In genomic region chr3:47578119-47578630, GRCh38 we compare ENCODE assay signal across 8 cellular contexts. TPM values are rescaled to one million over a fixed set of nuclear protein-coding genes. Genes with fewer than 3 reads are reported as not detected.
DNase-seq lines count a peak whose midpoint lies in the region; ATAC-seq and TF ChIP-seq lines count a peak whose summit lies in the region.

No MANE protein-coding gene starts in this region.

- H3K27ac ChIP-seq in HEK293 (ENCODE audit: extremely low read depth, low read depth, low read length), result no peak overlapping the region

- peaks cover 48% of the 10 kb centered on the region for H3K4me1 Mint-ChIP-seq in brain

- H3K36me3 ChIP-seq in HEK293 (ENCODE audit: control insufficient read depth in 2 of 2, insufficient read depth in 1 of 2, low read length in 2 of 2), result no peaks in the 10 kb centered on the region

- no peaks in the 10 kb centered on the region for H3K36me3 Mint-ChIP-seq in brain

- no peak for ATAC-seq in GM18870 (IDR thresholded peaks at IDR 0.05; ENCODE audit: unreplicated experiment)

- peaks cover 3% of the 10 kb centered on the region for H3K27me3 Mint-ChIP-seq in brain

- POLR2A ChIA-PET in HEK293 (lab: Yijun Ruan, JAX), result no interaction called here

- CTCF ChIA-PET in HEK293 (lab: Yijun Ruan, JAX), result no interaction called here

- DNase-seq in AG20443 (ENCODE audit: low spot score) (peak; percentile 88), T-helper 9 cell (peak; percentile 27), islet precursor cell (peak; percentile 83), NCI-H187 treated with DMSO at 0.1 percent for 48 hours (lab: John Stamatoyannopoulos, UW) (no peak)
- DNase-seq in stimulated activated CD4-positive, alpha-beta T cell treated with anti-CD3 and anti-CD28 coated beads, Interleukin-2, amount 100 ng/mL, for 48 hours, result peak; percentile 19 to 32

- no peak overlapping the region for H3K27ac Mint-ChIP-seq in brain

- H3K4me3 Mint-ChIP-seq in brain, result peak overlapping the region; percentile 48 to 74 (median 67)

- no peaks in the 10 kb centered on the region for H3K9me3 ChIP-seq in HEK293 (ENCODE audit: control insufficient read depth, insufficient read depth, low read depth, low read length)

- TF ChIP-seq CTCF in HEK293 (tag by site-specific recombination; IDR thresholded peaks at IDR 0.05) (no peak), brain (conservative IDR thresholded peaks at IDR 0.05) (no peak)

- peaks cover 0 to 3% (median 0%) of the 10 kb centered on the region in 5 experiments for H3K9me3 Mint-ChIP-seq in brain

- peak overlapping the region; percentile 48 for H3K4me3 ChIP-seq in HEK293 (ENCODE audit: low read depth, low read length)

- H3K4me1 ChIP-seq in HEK293 (ENCODE audit: control insufficient read depth, insufficient read depth, low read length), result no peaks in the 10 kb centered on the region

TF ChIP-seq in HEK293, 187 proteins besides CTCF, POLR2A, EP300 and RAD21:
- 0 out of 2 replicates have a peak, but pooled peaks have one; percentile 16 for TF ChIP-seq KLF8 (tag by site-specific recombination; IDR thresholded peaks at IDR 0.05)
- peak; percentile 47 for TF ChIP-seq SP2 (tag by site-specific recombination; IDR thresholded peaks at IDR 0.05)
- TF ChIP-seq ZNF221 (tag by site-specific recombination; IDR thresholded peaks at IDR 0.05; ENCODE audit: borderline replicate concordance), result no peak
- no peak for TF ChIP-seq ZNF776 (tag by site-specific recombination; IDR thresholded peaks at IDR 0.05; ENCODE audit: borderline replicate concordance)
- TF ChIP-seq KLF9 (tag by site-specific recombination; IDR thresholded peaks at IDR 0.05; ENCODE audit: low read depth), result peak; percentile 40
- TF ChIP-seq KLF1 (tag by site-specific recombination; IDR thresholded peaks at IDR 0.05), result peak; percentile 67
- no peak for TF ChIP-seq ZNF184 (tag by site-specific recombination; IDR thresholded peaks at IDR 0.05)
- TF ChIP-seq ZNF341 (tag by site-specific recombination; IDR thresholded peaks at IDR 0.05; ENCODE audit: low read depth), result peak; percentile 25; the same call in 1 of the 2 replicates
- peak; percentile 53 for TF ChIP-seq GLIS2 (tag by site-specific recombination; IDR thresholded peaks at IDR 0.05)

RNA-seq across cellular contexts. Expression of gene CSPG5, which starts 0.5 kb away (rescaled TPM):
- 32.3 TPM for polyA plus RNA-seq in brain (ENCODE audit: insufficient read depth, low read depth, low replicate concordance)
